In the genomic region with DNA sequence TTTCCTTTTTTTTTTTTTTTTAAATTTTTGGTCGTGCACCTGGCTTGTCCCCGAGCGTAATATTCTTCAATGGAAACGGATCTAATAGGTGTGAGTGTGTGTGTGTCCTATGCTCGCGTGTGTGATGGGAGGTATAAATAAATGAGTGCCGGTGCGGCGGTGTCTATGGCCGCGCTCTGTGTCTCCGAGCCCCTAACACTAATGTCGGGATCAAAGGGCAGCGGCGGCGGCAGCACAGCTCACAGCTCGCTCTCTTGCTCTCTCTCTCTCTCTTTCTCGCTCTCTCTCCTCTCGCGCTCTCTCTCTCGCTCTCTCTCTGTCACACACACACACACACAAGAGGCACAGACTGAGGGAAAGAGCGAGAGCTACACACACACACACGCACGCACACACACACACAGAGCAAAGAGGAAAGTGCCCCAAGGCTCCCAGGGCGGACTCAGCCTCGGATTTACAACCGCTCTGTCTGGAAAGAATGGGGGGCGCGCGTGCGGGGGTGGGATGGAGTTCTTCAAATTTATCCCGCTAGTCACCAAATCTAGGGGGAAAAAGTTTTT, we compare ENCODE assay signal across 1 cellular context.
TF ChIP-seq lines count a peak whose summit lies in the region.

A gene with protein sequence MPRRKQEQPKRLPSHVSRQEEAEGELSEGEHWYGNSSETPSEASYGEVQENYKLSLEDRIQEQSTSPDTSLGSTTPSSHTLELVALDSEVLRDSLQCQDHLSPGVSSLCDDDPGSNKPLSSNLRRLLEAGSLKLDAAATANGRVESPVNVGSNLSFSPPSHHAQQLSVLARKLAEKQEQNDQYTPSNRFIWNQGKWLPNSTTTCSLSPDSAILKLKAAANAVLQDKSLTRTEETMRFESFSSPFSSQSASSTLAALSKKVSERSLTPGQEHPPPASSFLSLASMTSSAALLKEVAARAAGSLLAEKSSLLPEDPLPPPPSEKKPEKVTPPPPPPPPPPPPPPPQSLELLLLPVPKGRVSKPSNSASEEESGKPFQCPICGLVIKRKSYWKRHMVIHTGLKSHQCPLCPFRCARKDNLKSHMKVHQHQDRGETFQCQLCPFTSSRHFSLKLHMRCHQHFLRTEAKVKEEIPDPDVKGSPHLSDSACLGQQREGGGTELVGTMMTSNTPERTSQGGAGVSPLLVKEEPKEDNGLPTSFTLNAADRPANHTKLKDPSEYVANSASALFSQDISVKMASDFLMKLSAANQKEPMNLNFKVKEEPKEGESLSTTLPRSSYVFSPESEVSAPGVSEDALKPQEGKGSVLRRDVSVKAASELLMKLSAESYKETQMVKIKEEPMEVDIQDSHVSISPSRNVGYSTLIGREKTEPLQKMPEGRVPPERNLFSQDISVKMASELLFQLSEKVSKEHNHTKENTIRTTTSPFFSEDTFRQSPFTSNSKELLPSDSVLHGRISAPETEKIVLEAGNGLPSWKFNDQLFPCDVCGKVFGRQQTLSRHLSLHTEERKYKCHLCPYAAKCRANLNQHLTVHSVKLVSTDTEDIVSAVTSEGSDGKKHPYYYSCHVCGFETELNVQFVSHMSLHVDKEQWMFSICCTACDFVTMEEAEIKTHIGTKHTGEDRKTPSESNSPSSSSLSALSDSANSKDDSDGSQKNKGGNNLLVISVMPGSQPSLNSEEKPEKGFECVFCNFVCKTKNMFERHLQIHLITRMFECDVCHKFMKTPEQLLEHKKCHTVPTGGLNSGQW (minus strand): TSS at position 206 of the 560 bp plus-strand sequence. CDS start 416 bp downstream, outside the sequence.

TF ChIP-seq in HepG2, 621 proteins besides CTCF, POLR2A, EP300 and RAD21 (continued from another document and continues in another):
- TF ChIP-seq, protein P1, sequence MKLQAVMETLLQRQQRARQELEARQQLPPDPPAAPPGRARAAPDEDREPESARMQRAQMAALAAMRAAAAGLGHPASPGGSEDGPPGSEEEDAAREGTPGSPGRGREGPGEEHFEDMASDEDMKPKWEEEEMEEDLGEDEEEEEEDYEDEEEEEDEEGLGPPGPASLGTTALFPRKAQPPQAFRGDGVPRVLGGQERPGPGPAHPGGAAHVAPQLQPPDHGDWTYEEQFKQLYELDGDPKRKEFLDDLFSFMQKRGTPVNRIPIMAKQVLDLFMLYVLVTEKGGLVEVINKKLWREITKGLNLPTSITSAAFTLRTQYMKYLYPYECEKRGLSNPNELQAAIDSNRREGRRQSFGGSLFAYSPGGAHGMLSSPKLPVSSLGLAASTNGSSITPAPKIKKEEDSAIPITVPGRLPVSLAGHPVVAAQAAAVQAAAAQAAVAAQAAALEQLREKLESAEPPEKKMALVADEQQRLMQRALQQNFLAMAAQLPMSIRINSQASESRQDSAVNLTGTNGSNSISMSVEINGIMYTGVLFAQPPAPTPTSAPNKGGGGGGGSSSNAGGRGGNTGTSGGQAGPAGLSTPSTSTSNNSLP (IDR thresholded peaks at IDR 0.05; ENCODE audit: low read depth, low read length): no peak
- TF ChIP-seq, protein P2, sequence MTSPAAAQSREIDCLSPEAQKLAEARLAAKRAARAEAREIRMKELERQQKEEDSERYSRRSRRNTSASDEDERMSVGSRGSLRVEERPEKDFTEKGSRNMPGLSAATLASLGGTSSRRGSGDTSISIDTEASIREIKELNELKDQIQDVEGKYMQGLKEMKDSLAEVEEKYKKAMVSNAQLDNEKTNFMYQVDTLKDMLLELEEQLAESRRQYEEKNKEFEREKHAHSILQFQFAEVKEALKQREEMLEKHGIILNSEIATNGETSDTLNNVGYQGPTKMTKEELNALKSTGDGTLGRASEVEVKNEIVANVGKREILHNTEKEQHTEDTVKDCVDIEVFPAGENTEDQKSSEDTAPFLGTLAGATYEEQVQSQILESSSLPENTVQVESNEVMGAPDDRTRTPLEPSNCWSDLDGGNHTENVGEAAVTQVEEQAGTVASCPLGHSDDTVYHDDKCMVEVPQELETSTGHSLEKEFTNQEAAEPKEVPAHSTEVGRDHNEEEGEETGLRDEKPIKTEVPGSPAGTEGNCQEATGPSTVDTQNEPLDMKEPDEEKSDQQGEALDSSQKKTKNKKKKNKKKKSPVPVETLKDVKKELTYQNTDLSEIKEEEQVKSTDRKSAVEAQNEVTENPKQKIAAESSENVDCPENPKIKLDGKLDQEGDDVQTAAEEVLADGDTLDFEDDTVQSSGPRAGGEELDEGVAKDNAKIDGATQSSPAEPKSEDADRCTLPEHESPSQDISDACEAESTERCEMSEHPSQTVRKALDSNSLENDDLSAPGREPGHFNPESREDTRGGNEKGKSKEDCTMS (CRISPR knock-in tag; conservative IDR thresholded peaks at IDR 0.05): no peak
- TF ChIP-seq ZNF354B (CRISPR knock-in tag; IDR thresholded peaks at IDR 0.05) (no peak), FIP1L1 (IDR thresholded peaks at IDR 0.05; ENCODE audit: borderline replicate concordance, insufficient read depth, low read depth, low read length) (no peak), ZNF879 (CRISPR knock-in tag; IDR thresholded peaks at IDR 0.05) (no peak), NFE2L2 (IDR thresholded peaks at IDR 0.05; ENCODE audit: low read length) (no peak), JUN (CRISPR knock-in tag; IDR thresholded peaks at IDR 0.05) (0 out of 2 replicates have a peak, but pooled peaks have one; percentile 28), NFIB (CRISPR knock-in tag; IDR thresholded peaks at IDR 0.05; ENCODE audit: borderline replicate concordance) (no peak), ZNF75D (CRISPR knock-in tag; IDR thresholded peaks at IDR 0.05; ENCODE audit: borderline replicate concordance) (no peak), KDM2A (CRISPR knock-in tag; IDR thresholded peaks at IDR 0.05; ENCODE audit: borderline replicate concordance, low read depth) (peak; percentile 71; the same call in 1 of the 2 replicates), ZSCAN12 (CRISPR knock-in tag; IDR thresholded peaks at IDR 0.05) (no peak), MTF1 (CRISPR knock-in tag; IDR thresholded peaks at IDR 0.05) (no peak), ZNF556 (CRISPR knock-in tag; IDR thresholded peaks at IDR 0.05; ENCODE audit: borderline replicate concordance) (peak; percentile 62; the same call in 1 of the 2 replicates), LCORL (IDR thresholded peaks at IDR 0.05) (no peak), LCORL (CRISPR knock-in tag; IDR thresholded peaks at IDR 0.05) (no peak), PLRG1 (conservative IDR thresholded peaks at IDR 0.05) (no peak), ZNF496 (CRISPR knock-in tag; IDR thresholded peaks at IDR 0.05; ENCODE audit: insufficient replicate concordance) (no peak), MIER3 (CRISPR knock-in tag; IDR thresholded peaks at IDR 0.05; ENCODE audit: borderline replicate concordance) (0 out of 2 replicates have a peak, but pooled peaks have one; percentile 14), ZNF136 (CRISPR knock-in tag; IDR thresholded peaks at IDR 0.05; ENCODE audit: low read depth) (no peak), KDM6A (CRISPR knock-in tag; IDR thresholded peaks at IDR 0.05; ENCODE audit: low read depth) (no peak), RBFOX2 (IDR thresholded peaks at IDR 0.05; ENCODE audit: low read depth, low read length) (peak; percentile 36; the same call in 1 of the 2 replicates), XBP1 (CRISPR knock-in tag; IDR thresholded peaks at IDR 0.05) (no peak), U2AF1 (optimal IDR thresholded peaks at IDR 0.05; ENCODE audit: low read depth, low read length) (peak; percentile 59), TARDBP (CRISPR knock-in tag; IDR thresholded peaks at IDR 0.05) (peak; percentile 54; the same call in 1 of the 2 replicates), NR1H2 (CRISPR knock-in tag; IDR thresholded peaks at IDR 0.05; ENCODE audit: borderline replicate concordance, low read depth) (no peak), ZNF652 (CRISPR knock-in tag; IDR thresholded peaks at IDR 0.05; ENCODE audit: borderline replicate concordance, low read depth) (no peak; the same call in 1 of the 2 replicates), ZC3H13 (CRISPR knock-in tag; IDR thresholded peaks at IDR 0.05) (no peak)
- TF ChIP-seq, protein P3, sequence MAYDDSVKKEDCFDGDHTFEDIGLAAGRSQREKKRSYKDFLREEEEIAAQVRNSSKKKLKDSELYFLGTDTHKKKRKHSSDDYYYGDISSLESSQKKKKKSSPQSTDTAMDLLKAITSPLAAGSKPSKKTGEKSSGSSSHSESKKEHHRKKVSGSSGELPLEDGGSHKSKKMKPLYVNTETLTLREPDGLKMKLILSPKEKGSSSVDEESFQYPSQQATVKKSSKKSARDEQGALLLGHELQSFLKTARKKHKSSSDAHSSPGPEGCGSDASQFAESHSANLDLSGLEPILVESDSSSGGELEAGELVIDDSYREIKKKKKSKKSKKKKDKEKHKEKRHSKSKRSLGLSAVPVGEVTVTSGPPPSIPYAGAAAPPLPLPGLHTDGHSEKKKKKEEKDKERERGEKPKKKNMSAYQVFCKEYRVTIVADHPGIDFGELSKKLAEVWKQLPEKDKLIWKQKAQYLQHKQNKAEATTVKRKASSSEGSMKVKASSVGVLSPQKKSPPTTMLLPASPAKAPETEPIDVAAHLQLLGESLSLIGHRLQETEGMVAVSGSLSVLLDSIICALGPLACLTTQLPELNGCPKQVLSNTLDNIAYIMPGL (CRISPR knock-in tag; IDR thresholded peaks at IDR 0.05; ENCODE audit: borderline replicate concordance in 1 of 2, low read depth in 1 of 2): peak in 1 of 2 experiments; percentile 87; a peak in 2 of 4 replicates
- TF ChIP-seq, protein P4, sequence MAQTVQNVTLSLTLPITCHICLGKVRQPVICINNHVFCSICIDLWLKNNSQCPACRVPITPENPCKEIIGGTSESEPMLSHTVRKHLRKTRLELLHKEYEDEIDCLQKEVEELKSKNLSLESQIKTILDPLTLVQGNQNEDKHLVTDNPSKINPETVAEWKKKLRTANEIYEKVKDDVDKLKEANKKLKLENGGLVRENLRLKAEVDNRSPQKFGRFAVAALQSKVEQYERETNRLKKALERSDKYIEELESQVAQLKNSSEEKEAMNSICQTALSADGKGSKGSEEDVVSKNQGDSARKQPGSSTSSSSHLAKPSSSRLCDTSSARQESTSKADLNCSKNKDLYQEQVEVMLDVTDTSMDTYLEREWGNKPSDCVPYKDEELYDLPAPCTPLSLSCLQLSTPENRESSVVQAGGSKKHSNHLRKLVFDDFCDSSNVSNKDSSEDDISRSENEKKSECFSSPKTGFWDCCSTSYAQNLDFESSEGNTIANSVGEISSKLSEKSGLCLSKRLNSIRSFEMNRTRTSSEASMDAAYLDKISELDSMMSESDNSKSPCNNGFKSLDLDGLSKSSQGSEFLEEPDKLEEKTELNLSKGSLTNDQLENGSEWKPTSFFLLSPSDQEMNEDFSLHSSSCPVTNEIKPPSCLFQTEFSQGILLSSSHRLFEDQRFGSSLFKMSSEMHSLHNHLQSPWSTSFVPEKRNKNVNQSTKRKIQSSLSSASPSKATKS (CRISPR knock-in tag; IDR thresholded peaks at IDR 0.05): no peak
- TF ChIP-seq, protein P5, sequence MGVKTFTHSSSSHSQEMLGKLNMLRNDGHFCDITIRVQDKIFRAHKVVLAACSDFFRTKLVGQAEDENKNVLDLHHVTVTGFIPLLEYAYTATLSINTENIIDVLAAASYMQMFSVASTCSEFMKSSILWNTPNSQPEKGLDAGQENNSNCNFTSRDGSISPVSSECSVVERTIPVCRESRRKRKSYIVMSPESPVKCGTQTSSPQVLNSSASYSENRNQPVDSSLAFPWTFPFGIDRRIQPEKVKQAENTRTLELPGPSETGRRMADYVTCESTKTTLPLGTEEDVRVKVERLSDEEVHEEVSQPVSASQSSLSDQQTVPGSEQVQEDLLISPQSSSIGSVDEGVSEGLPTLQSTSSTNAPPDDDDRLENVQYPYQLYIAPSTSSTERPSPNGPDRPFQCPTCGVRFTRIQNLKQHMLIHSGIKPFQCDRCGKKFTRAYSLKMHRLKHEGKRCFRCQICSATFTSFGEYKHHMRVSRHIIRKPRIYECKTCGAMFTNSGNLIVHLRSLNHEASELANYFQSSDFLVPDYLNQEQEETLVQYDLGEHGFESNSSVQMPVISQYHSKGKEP (CRISPR knock-in tag; IDR thresholded peaks at IDR 0.05): no peak
- TF ChIP-seq, protein P6, sequence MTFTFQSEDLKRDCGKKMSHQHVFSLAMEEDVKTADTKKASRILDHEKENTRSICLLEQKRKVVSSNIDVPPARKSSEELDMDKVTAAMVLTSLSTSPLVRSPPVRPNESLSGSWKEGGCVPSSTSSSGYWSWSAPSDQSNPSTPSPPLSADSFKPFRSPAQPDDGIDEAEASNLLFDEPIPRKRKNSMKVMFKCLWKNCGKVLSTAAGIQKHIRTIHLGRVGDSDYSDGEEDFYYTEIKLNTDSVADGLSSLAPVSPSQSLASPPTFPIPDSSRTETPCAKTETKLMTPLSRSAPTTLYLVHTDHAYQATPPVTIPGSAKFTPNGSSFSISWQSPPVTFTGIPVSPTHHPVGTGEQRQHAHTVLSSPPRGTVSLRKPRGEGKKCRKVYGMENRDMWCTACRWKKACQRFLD (CRISPR knock-in tag; IDR thresholded peaks at IDR 0.05; ENCODE audit: borderline replicate concordance): no peak
- TF ChIP-seq, protein P7, sequence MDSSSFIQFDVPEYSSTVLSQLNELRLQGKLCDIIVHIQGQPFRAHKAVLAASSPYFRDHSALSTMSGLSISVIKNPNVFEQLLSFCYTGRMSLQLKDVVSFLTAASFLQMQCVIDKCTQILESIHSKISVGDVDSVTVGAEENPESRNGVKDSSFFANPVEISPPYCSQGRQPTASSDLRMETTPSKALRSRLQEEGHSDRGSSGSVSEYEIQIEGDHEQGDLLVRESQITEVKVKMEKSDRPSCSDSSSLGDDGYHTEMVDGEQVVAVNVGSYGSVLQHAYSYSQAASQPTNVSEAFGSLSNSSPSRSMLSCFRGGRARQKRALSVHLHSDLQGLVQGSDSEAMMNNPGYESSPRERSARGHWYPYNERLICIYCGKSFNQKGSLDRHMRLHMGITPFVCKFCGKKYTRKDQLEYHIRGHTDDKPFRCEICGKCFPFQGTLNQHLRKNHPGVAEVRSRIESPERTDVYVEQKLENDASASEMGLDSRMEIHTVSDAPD (CRISPR knock-in tag; IDR thresholded peaks at IDR 0.05): no peak
- TF ChIP-seq, protein P8, sequence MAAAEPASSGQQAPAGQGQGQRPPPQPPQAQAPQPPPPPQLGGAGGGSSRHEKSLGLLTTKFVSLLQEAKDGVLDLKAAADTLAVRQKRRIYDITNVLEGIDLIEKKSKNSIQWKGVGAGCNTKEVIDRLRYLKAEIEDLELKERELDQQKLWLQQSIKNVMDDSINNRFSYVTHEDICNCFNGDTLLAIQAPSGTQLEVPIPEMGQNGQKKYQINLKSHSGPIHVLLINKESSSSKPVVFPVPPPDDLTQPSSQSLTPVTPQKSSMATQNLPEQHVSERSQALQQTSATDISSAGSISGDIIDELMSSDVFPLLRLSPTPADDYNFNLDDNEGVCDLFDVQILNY (CRISPR knock-in tag; conservative IDR thresholded peaks at IDR 0.05): no peak
- TF ChIP-seq, protein P9, sequence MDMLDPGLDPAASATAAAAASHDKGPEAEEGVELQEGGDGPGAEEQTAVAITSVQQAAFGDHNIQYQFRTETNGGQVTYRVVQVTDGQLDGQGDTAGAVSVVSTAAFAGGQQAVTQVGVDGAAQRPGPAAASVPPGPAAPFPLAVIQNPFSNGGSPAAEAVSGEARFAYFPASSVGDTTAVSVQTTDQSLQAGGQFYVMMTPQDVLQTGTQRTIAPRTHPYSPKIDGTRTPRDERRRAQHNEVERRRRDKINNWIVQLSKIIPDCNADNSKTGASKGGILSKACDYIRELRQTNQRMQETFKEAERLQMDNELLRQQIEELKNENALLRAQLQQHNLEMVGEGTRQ (IDR thresholded peaks at IDR 0.05; ENCODE audit: low read depth, low read length): no peak
- TF ChIP-seq, protein P9 (CRISPR knock-in tag; IDR thresholded peaks at IDR 0.05; ENCODE audit: borderline replicate concordance): no peak
- TF ChIP-seq, protein P10, sequence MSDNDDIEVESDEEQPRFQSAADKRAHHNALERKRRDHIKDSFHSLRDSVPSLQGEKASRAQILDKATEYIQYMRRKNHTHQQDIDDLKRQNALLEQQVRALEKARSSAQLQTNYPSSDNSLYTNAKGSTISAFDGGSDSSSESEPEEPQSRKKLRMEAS (IDR thresholded peaks at IDR 0.05): peak; percentile 65
